ENCODE assay signal across 16 cellular contexts in genomic region chr6:107589934-107590333, GRCh38.
A peak's percentile ranks its signal among the peaks of the same experiment; 100 is the strongest.
DNase-seq lines count a peak whose midpoint lies in the region; FAIRE-seq and TF ChIP-seq lines count a peak whose summit lies in the region.
"Had no signal": no experiment of that assay in that cellular context is flagged by ENCODE, and none has a peak within 500 bp of the region (broad histone marks: within the 10 kb centered on the region; RNA-seq: fewer than 3 reads in every experiment).

No MANE protein-coding gene starts in this region.

- no peaks in the 10 kb centered on the region for H4K20me1 ChIP-seq in neural cell (ENCODE audit: insufficient read depth)
- H4K20me1 ChIP-seq: BLaER1 had no signal

- no peaks in the 10 kb centered on the region for H3K9me2 ChIP-seq in neural cell (ENCODE audit: insufficient read depth, low read length)

- no peak for FAIRE-seq in GM12891 (lab: Jason Lieb, UNC)
- FAIRE-seq: H1, HepG2, HTR-8/SVneo had no signal

- no peak overlapping the region for H3K4me2 ChIP-seq in neural cell (ENCODE audit: low read length)
- H3K4me2 ChIP-seq: BLaER1 had no signal

- no peaks in the 10 kb centered on the region for H3K79me2 ChIP-seq in neural cell (replicated peaks; ENCODE audit: insufficient read depth, low read length)

- TF ChIP-seq POLR2A in GM12891 (IDR thresholded peaks at IDR 0.05; ENCODE audit: low read depth, low read length), result no peak

- TF ChIP-seq EP300 in neural cell (conservative IDR thresholded peaks at IDR 0.05; ENCODE audit: poor library complexity, severe bottlenecking), result no peak

- H3K4me3 ChIP-seq in ectodermal cell (ENCODE audit: insufficient read depth, low read depth, low read length) (no peak overlapping the region), neural cell (ENCODE audit: low read length) (no peak overlapping the region)
- H3K4me3 ChIP-seq: BLaER1 had no signal

- H3K9me3 ChIP-seq in ectodermal cell (ENCODE audit: control insufficient read depth, low read length) (no peaks in the 10 kb centered on the region), neural cell (ENCODE audit: low read length) (no peaks in the 10 kb centered on the region)
- H3K9me3 ChIP-seq: BLaER1 had no signal

- H3K27me3 ChIP-seq in ectodermal cell (ENCODE audit: control insufficient read depth, insufficient read depth, low read length, poor library complexity, severe bottlenecking) (no peaks in the 10 kb centered on the region), neural cell (ENCODE audit: insufficient read depth, low read depth, low read length) (no peaks in the 10 kb centered on the region)
- H3K27me3 ChIP-seq: BLaER1 had no signal

- TF ChIP-seq RAD21 in neural cell (conservative IDR thresholded peaks at IDR 0.05), result no peak

- DNase-seq in GM12891 (ENCODE audit: insufficient read length, low spot score), result no peak
- no peak for DNase-seq in activated T-cell treated with anti-CD3 and anti-CD28 coated beads, Interleukin-2, amount 50 U/mL, for 48 hours
- no peak for DNase-seq in NCI-H1694 (lab: John Stamatoyannopoulos, UW)
- no peak for DNase-seq in NOMO-1 treated with DMSO at 0.1 percent for 48 hours (lab: John Stamatoyannopoulos, UW; ENCODE audit: unreplicated experiment)
- no peak for DNase-seq in iPS-NIHi11 (ENCODE audit: low spot score)
- DNase-seq: 8988T; CD8-positive, alpha-beta T cell; DMS79 treated with DMSO at 0.1 percent for 48 hours; GF-D8; H9 had no signal

- no peak overlapping the region for H2AFZ ChIP-seq in neural cell (ENCODE audit: low read depth, low read length)

- 89 to 94% methylated on average over 2 of the region's 2 CpGs for WGBS in ectodermal cell, 2 experiments

- no peaks in the 10 kb centered on the region for H3F3A ChIP-seq in neural cell (ENCODE audit: insufficient read depth, low read length, poor library complexity, severe bottlenecking)

- peaks cover 30% of the 10 kb centered on the region for H3K4me1 ChIP-seq in ectodermal cell (ENCODE audit: control insufficient read depth, insufficient read depth, low read length)

- no peak for TF ChIP-seq CTCF in neural cell (IDR thresholded peaks at IDR 0.05; ENCODE audit: poor library complexity, severe bottlenecking)

- H3K36me3 ChIP-seq in ectodermal cell (ENCODE audit: control insufficient read depth, insufficient read depth, low read length) (no peaks in the 10 kb centered on the region), neural cell (ENCODE audit: insufficient read depth, low read length) (no peaks in the 10 kb centered on the region)
- H3K36me3 ChIP-seq: BLaER1 had no signal

- no peak overlapping the region for H3K9ac ChIP-seq in neural cell (ENCODE audit: low read length)
- H3K9ac ChIP-seq: BLaER1 had no signal

- peak overlapping the region; percentile 85 for H3K27ac ChIP-seq in ectodermal cell (ENCODE audit: insufficient read depth, low read depth, low read length, poor library complexity, severe bottlenecking)
- peak overlapping the region; percentile 4 for H3K27ac ChIP-seq in neural cell (ENCODE audit: low read length)
- H3K27ac ChIP-seq: BLaER1 had no signal

TF ChIP-seq in GM12891, 5 proteins besides CTCF, POLR2A, EP300 and RAD21:
- TF ChIP-seq SPI1 (IDR thresholded peaks at IDR 0.05; ENCODE audit: low read depth, low read length), result peak; percentile 64
- no peak for TF ChIP-seq TAF1 (IDR thresholded peaks at IDR 0.05; ENCODE audit: low read depth, low read length)

TF ChIP-seq in neural cell, 6 proteins besides CTCF, POLR2A, EP300 and RAD21:
- no peak for TF ChIP-seq EZH2 (IDR thresholded peaks at IDR 0.05; ENCODE audit: borderline replicate concordance, insufficient read depth, low read length, poor library complexity, severe bottlenecking)
- TF ChIP-seq, protein P1, sequence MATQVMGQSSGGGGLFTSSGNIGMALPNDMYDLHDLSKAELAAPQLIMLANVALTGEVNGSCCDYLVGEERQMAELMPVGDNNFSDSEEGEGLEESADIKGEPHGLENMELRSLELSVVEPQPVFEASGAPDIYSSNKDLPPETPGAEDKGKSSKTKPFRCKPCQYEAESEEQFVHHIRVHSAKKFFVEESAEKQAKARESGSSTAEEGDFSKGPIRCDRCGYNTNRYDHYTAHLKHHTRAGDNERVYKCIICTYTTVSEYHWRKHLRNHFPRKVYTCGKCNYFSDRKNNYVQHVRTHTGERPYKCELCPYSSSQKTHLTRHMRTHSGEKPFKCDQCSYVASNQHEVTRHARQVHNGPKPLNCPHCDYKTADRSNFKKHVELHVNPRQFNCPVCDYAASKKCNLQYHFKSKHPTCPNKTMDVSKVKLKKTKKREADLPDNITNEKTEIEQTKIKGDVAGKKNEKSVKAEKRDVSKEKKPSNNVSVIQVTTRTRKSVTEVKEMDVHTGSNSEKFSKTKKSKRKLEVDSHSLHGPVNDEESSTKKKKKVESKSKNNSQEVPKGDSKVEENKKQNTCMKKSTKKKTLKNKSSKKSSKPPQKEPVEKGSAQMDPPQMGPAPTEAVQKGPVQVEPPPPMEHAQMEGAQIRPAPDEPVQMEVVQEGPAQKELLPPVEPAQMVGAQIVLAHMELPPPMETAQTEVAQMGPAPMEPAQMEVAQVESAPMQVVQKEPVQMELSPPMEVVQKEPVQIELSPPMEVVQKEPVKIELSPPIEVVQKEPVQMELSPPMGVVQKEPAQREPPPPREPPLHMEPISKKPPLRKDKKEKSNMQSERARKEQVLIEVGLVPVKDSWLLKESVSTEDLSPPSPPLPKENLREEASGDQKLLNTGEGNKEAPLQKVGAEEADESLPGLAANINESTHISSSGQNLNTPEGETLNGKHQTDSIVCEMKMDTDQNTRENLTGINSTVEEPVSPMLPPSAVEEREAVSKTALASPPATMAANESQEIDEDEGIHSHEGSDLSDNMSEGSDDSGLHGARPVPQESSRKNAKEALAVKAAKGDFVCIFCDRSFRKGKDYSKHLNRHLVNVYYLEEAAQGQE (IDR thresholded peaks at IDR 0.05; ENCODE audit: borderline replicate concordance), result no peak
- no peak for TF ChIP-seq SMC3 (conservative IDR thresholded peaks at IDR 0.05; ENCODE audit: poor library complexity)
- TF ChIP-seq POLR2AphosphoS5 (IDR thresholded peaks at IDR 0.05), result no peak
- TF ChIP-seq TAF1 (IDR thresholded peaks at IDR 0.05; ENCODE audit: low read depth), result no peak
- no peak for TF ChIP-seq MXI1 (conservative IDR thresholded peaks at IDR 0.05; ENCODE audit: poor library complexity, severe bottlenecking)
